12 cellular contexts compared by ENCODE assay signal in the genomic region with DNA sequence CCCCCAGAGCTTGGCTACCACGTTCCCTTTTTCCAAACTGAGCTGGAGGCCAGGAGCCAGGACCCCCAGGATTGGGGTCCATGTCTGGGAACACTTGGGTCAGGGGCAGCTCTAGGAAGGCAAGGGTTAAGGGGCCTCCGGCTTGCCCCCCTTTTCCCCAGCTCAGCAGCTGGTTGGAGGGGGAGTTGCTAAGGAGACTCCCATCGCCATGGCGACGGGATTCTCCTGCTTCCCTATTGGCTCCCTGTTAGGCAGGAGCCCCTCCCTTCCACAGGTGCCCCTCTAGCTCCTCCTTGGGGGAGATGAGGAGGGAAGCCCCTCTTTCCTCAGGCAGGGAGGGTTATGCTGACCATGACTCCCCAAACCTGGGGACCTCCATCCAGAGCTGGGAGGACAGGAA. TPM values are rescaled to one million over a fixed set of nuclear protein-coding genes. Genes with fewer than 3 reads are reported as not detected.
DNase-seq lines count a peak whose midpoint lies in the region; ATAC-seq, FAIRE-seq and TF ChIP-seq lines count a peak whose summit lies in the region.
"Had no signal": no experiment of that assay in that cellular context is flagged by ENCODE, and none has a peak within 500 bp of the region (broad histone marks: within the 10 kb centered on the region; RNA-seq: fewer than 3 reads in every experiment).

No MANE protein-coding gene starts in this region.

- intact Hi-C loops in Right ventricle myocardium inferior (cut with DNase I): no loop called here
- intact Hi-C loops in cardiac septum (cut with DNase I): no loop called here
- intact Hi-C loops in vagina (cut with DNase I): no loop called here

- H3K4me3 ChIP-seq in vagina: no peak overlapping the region
- H3K4me3 ChIP-seq: esophagus squamous epithelium, left lung, transverse colon had no signal

- no peak for FAIRE-seq in RCC 7860 (lab: Jason Lieb, UNC)

- TF ChIP-seq POLR2A in vagina (IDR thresholded peaks at IDR 0.05): no peak

- no peak overlapping the region for H3K27ac ChIP-seq in vagina
- H3K27ac ChIP-seq: esophagus squamous epithelium, left lung, transverse colon had no signal

- no peaks in the 10 kb centered on the region for H3K9me3 ChIP-seq in vagina
- H3K9me3 ChIP-seq: esophagus squamous epithelium, left lung, transverse colon had no signal

- ATAC-seq in Right ventricle myocardium inferior (no peak), GM21526 (IDR thresholded peaks at IDR 0.05; ENCODE audit: low FRiP score, unreplicated experiment) (no peak), HG03045 (IDR thresholded peaks at IDR 0.05; ENCODE audit: unreplicated experiment) (no peak)
- ATAC-seq: left lung had no signal

- no peak for TF ChIP-seq CTCF in vagina (IDR thresholded peaks at IDR 0.05)

- H3K36me3 ChIP-seq in vagina: no peaks in the 10 kb centered on the region
- H3K36me3 ChIP-seq: transverse colon had no signal

- peak; percentile 8 for DNase-seq in Right ventricle myocardium inferior (ENCODE audit: missing footprints)
- DNase-seq in cardiac septum (ENCODE audit: low spot score): no peak
- peak; percentile 3 for DNase-seq in NCI-H774 (lab: John Stamatoyannopoulos, UW)
- peak; percentile 24 for DNase-seq in glomerular visceral epithelial cell (ENCODE audit: extremely low spot score)
- DNase-seq in RCC 7860 (ENCODE audit: low spot score): no peak
- DNase-seq in vagina (ENCODE audit: extremely low spot score in 2 of 2): no peak
- DNase-seq: activated CD8-positive, alpha-beta memory T cell treated with anti-CD3 and anti-CD28 coated beads, Interleukin-2, amount 50 U/mL, for 48 hours; esophagus squamous epithelium; left lung; transverse colon had no signal

- H3K4me1 ChIP-seq in vagina: no peaks in the 10 kb centered on the region
- H3K4me1 ChIP-seq: esophagus squamous epithelium, left lung had no signal

- H3K27me3 ChIP-seq in vagina: no peaks in the 10 kb centered on the region
- H3K27me3 ChIP-seq: left lung, transverse colon had no signal

RNA-seq across cellular contexts. Expression of a gene that starts 33.9 kb away (rescaled TPM):
- total RNA-seq in Right ventricle myocardium inferior (37.0 TPM), cardiac septum (8.2 TPM), vagina (16.7 TPM)

RNA-seq across cellular contexts. Expression of a gene that starts 48.9 kb away (rescaled TPM):
- total RNA-seq in Right ventricle myocardium inferior (82.8 TPM), cardiac septum (66.7 TPM), vagina (53.5 TPM)

RNA-seq across cellular contexts. Expression of a gene that starts 50.9 kb away (rescaled TPM):
- total RNA-seq in Right ventricle myocardium inferior (155 TPM), cardiac septum (140 TPM), vagina (112 TPM)

Comparison
In these comparisons a context has a peak if more than half of its experiments do, and no peak if none do; other contexts are left out.
1. DNase-seq: peak in Right ventricle myocardium inferior (single experiment), NCI-H774 (single experiment) and glomerular visceral epithelial cell (single experiment); none in cardiac septum (single experiment), RCC 7860 (single experiment) and vagina (0 of 2).